1 cellular context compared by ENCODE assay signal in genomic region chr4:112765317-112765989, GRCh38.
A peak's percentile ranks its signal among the peaks of the same experiment; 100 is the strongest.
TF ChIP-seq lines count a peak whose summit lies in the region.

No MANE protein-coding gene starts in this region.

TF ChIP-seq in H1, 55 proteins besides CTCF, POLR2A, EP300 and RAD21 (continued from another document):
- TF ChIP-seq SP1 (IDR thresholded peaks at IDR 0.05; ENCODE audit: low read depth, low read length) (0 out of 2 replicates have a peak, but pooled peaks have one; percentile 15), SP2 (IDR thresholded peaks at IDR 0.05; ENCODE audit: low read length) (no peak), EGR1 (IDR thresholded peaks at IDR 0.05; ENCODE audit: borderline replicate concordance, low read depth, low read length) (no peak), CREB1 (IDR thresholded peaks at IDR 0.05) (0 out of 2 replicates have a peak, but pooled peaks have one; percentile 36)
- TF ChIP-seq, protein P1, sequence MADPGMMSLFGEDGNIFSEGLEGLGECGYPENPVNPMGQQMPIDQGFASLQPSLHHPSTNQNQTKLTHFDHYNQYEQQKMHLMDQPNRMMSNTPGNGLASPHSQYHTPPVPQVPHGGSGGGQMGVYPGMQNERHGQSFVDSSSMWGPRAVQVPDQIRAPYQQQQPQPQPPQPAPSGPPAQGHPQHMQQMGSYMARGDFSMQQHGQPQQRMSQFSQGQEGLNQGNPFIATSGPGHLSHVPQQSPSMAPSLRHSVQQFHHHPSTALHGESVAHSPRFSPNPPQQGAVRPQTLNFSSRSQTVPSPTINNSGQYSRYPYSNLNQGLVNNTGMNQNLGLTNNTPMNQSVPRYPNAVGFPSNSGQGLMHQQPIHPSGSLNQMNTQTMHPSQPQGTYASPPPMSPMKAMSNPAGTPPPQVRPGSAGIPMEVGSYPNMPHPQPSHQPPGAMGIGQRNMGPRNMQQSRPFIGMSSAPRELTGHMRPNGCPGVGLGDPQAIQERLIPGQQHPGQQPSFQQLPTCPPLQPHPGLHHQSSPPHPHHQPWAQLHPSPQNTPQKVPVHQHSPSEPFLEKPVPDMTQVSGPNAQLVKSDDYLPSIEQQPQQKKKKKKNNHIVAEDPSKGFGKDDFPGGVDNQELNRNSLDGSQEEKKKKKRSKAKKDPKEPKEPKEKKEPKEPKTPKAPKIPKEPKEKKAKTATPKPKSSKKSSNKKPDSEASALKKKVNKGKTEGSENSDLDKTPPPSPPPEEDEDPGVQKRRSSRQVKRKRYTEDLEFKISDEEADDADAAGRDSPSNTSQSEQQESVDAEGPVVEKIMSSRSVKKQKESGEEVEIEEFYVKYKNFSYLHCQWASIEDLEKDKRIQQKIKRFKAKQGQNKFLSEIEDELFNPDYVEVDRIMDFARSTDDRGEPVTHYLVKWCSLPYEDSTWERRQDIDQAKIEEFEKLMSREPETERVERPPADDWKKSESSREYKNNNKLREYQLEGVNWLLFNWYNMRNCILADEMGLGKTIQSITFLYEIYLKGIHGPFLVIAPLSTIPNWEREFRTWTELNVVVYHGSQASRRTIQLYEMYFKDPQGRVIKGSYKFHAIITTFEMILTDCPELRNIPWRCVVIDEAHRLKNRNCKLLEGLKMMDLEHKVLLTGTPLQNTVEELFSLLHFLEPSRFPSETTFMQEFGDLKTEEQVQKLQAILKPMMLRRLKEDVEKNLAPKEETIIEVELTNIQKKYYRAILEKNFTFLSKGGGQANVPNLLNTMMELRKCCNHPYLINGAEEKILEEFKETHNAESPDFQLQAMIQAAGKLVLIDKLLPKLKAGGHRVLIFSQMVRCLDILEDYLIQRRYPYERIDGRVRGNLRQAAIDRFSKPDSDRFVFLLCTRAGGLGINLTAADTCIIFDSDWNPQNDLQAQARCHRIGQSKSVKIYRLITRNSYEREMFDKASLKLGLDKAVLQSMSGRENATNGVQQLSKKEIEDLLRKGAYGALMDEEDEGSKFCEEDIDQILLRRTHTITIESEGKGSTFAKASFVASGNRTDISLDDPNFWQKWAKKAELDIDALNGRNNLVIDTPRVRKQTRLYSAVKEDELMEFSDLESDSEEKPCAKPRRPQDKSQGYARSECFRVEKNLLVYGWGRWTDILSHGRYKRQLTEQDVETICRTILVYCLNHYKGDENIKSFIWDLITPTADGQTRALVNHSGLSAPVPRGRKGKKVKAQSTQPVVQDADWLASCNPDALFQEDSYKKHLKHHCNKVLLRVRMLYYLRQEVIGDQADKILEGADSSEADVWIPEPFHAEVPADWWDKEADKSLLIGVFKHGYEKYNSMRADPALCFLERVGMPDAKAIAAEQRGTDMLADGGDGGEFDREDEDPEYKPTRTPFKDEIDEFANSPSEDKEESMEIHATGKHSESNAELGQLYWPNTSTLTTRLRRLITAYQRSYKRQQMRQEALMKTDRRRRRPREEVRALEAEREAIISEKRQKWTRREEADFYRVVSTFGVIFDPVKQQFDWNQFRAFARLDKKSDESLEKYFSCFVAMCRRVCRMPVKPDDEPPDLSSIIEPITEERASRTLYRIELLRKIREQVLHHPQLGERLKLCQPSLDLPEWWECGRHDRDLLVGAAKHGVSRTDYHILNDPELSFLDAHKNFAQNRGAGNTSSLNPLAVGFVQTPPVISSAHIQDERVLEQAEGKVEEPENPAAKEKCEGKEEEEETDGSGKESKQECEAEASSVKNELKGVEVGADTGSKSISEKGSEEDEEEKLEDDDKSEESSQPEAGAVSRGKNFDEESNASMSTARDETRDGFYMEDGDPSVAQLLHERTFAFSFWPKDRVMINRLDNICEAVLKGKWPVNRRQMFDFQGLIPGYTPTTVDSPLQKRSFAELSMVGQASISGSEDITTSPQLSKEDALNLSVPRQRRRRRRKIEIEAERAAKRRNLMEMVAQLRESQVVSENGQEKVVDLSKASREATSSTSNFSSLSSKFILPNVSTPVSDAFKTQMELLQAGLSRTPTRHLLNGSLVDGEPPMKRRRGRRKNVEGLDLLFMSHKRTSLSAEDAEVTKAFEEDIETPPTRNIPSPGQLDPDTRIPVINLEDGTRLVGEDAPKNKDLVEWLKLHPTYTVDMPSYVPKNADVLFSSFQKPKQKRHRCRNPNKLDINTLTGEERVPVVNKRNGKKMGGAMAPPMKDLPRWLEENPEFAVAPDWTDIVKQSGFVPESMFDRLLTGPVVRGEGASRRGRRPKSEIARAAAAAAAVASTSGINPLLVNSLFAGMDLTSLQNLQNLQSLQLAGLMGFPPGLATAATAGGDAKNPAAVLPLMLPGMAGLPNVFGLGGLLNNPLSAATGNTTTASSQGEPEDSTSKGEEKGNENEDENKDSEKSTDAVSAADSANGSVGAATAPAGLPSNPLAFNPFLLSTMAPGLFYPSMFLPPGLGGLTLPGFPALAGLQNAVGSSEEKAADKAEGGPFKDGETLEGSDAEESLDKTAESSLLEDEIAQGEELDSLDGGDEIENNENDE (IDR thresholded peaks at IDR 0.05; ENCODE audit: insufficient replicate concordance, low read length), result peak; percentile 93
